In genomic region chr4:87926554-87927098, GRCh38 we compare ENCODE assay signal across 15 cellular contexts. TPM values are rescaled to one million over a fixed set of nuclear protein-coding genes. Genes with fewer than 3 reads are reported as not detected.
DNase-seq lines count a peak whose midpoint lies in the region; ATAC-seq and TF ChIP-seq lines count a peak whose summit lies in the region.
"Had no signal": no experiment of that assay in that cellular context is flagged by ENCODE, and none has a peak within 500 bp of the region (broad histone marks: within the 10 kb centered on the region; RNA-seq: fewer than 3 reads in every experiment).

No MANE protein-coding gene starts in this region.

- DNase-seq in WTC11 (ENCODE audit: low spot score) (no peak), iPS DF 6.9 (ENCODE audit: low read depth, low spot score) (no peak), breast epithelium (ENCODE audit: low spot score in 2 of 2) (no peak), NCI-H1694 (lab: John Stamatoyannopoulos, UW) (no peak)
- DNase-seq in activated T-cell treated with anti-CD3 and anti-CD28 coated beads, Interleukin-2, amount 50 U/mL, for 1 hour, result no peak
- DNase-seq: C1 segment of cervical spinal cord; Calu3; CD4-positive, alpha-beta memory T cell; COR-L47; DMS53; DMS79 treated with DMSO at 0.1 percent for 48 hours; GF-D8; HCEC 1CT had no signal

- H3K4me3 ChIP-seq in iPS DF 6.9 (ENCODE audit: low read length), result peak overlapping the region; percentile 37
- H3K4me3 ChIP-seq in iPS-18c (ENCODE audit: insufficient read depth, low read depth, low read length), result peak overlapping the region; percentile 41
- no peak overlapping the region for H3K4me3 ChIP-seq in breast epithelium
- H3K4me3 ChIP-seq: GM23338 had no signal

- POLR2A ChIA-PET in WTC11 (lab: Charles Lee), result interaction anchor here (1.6 kb wide), 1 partner anchor 11 kb away, joined by 9 read pairs; no protein-coding TSS in a partner anchor

- TF ChIP-seq POLR2A in breast epithelium (IDR thresholded peaks at IDR 0.05), result no peak

- no peaks in the 10 kb centered on the region for H3K4me1 ChIP-seq in iPS DF 6.9 (ENCODE audit: control insufficient read depth, insufficient read depth, low read length)
- no peaks in the 10 kb centered on the region for H3K4me1 ChIP-seq in breast epithelium

- intact Hi-C loops in breast epithelium (cut with DNase I; ENCODE audit: low total_unique reads), result no loop called here

- H3K4me3 Mint-ChIP-seq in WTC11, result no peak overlapping the region
- H3K4me3 Mint-ChIP-seq: CD4-positive, alpha-beta memory T cell had no signal

- peak; percentile 16; the same call in 1 of the 2 replicates for ATAC-seq in WTC11
- ATAC-seq: GM23338 had no signal

- H3K4me1 Mint-ChIP-seq in WTC11, result peaks cover 6% of the 10 kb centered on the region
- H3K4me1 Mint-ChIP-seq: CD4-positive, alpha-beta memory T cell had no signal

- H3K27me3 ChIP-seq in iPS DF 6.9 (ENCODE audit: control insufficient read depth, insufficient read depth, low read length) (no peaks in the 10 kb centered on the region), breast epithelium (no peaks in the 10 kb centered on the region)

- H3K27me3 Mint-ChIP-seq in WTC11 (ENCODE audit: low read depth), result peaks cover 17% of the 10 kb centered on the region

- no peaks in the 10 kb centered on the region for H3K9me3 ChIP-seq in iPS DF 6.9 (ENCODE audit: control insufficient read depth, insufficient read depth, low read length)
- no peaks in the 10 kb centered on the region for H3K9me3 ChIP-seq in iPS-18c (ENCODE audit: control insufficient read depth, insufficient read depth, low read length)
- H3K9me3 ChIP-seq in breast epithelium, result peaks cover under 1% of the 10 kb centered on the region in 2 donors

- H3K36me3 ChIP-seq in iPS DF 6.9 (ENCODE audit: control insufficient read depth, insufficient read depth, low read length) (peaks cover 23% of the 10 kb centered on the region; the same call in 1 of the 2 replicates), breast epithelium (no peaks in the 10 kb centered on the region)

- CTCF ChIA-PET in WTC11 (lab: Charles Lee), result no interaction called here

- H3K27ac Mint-ChIP-seq in WTC11, result no peak overlapping the region
- H3K27ac Mint-ChIP-seq: GM23338 had no signal

- peaks cover 47% of the 10 kb centered on the region for H3K36me3 Mint-ChIP-seq in WTC11
- H3K36me3 Mint-ChIP-seq: CD4-positive, alpha-beta memory T cell had no signal

- H3K27ac ChIP-seq in iPS DF 6.9 (ENCODE audit: low read length) (no peak overlapping the region), breast epithelium (no peak overlapping the region)

- no peak for TF ChIP-seq CTCF in WTC11 (IDR thresholded peaks at IDR 0.05)
- no peak for TF ChIP-seq CTCF in breast epithelium (IDR thresholded peaks at IDR 0.05)

- peaks cover 5% of the 10 kb centered on the region for H3K9me3 Mint-ChIP-seq in WTC11

- no CpG with 5 or more reads among the region's 4 CpGs for WGBS in iPS DF 6.9 (ENCODE audit: insufficient coverage, insufficient read length)

TF ChIP-seq in WTC11, 78 proteins besides CTCF, POLR2A, EP300 and RAD21:
- peak; percentile 74; the same call in 1 of the 2 replicates for TF ChIP-seq ZNF532 (CRISPR knock-in tag; IDR thresholded peaks at IDR 0.05; ENCODE audit: borderline replicate concordance)
- no peak for TF ChIP-seq ELF4 (CRISPR knock-in tag; IDR thresholded peaks at IDR 0.05; ENCODE audit: low read depth)

RNA-seq across cellular contexts. Expression of gene SPP1, which starts 48.9 kb away (rescaled TPM):
- total RNA-seq in WTC11 (2021), result 24.5 to 56.6 TPM (median 31.8 TPM) in 3 replicates
- 100 to 1,000 TPM in 1 of 3 donors, 10 to 100 TPM in 2; 25.0 to 508 (median 32.8) TPM for total RNA-seq in breast epithelium

Comparison
In these comparisons a context has a peak if more than half of its experiments do, and no peak if none do; other contexts are left out.
1. H3K4me3 ChIP-seq: peak in iPS DF 6.9 (single experiment) and iPS-18c (single experiment); none in breast epithelium (0 of 3).